Comparison of ENCODE assay signal across 13 cellular contexts in genomic region chr12:5096241-5096880, GRCh38. TPM values are rescaled to one million over a fixed set of nuclear protein-coding genes. Genes with fewer than 3 reads are reported as not detected.
DNase-seq lines count a peak whose midpoint lies in the region; ATAC-seq and TF ChIP-seq lines count a peak whose summit lies in the region.
"Had no signal": no experiment of that assay in that cellular context is flagged by ENCODE, and none has a peak within 500 bp of the region (broad histone marks: within the 10 kb centered on the region; RNA-seq: fewer than 3 reads in every experiment).

No MANE protein-coding gene starts in this region.

- H3K27me3 ChIP-seq in fibroblast of lung (ENCODE audit: control insufficient read depth, insufficient read depth, low read length) = no peaks in the 10 kb centered on the region
- H3K27me3 ChIP-seq: BE2C had no signal

- no peak overlapping the region for H3K4me2 ChIP-seq in fibroblast of lung (ENCODE audit: extremely low read depth, insufficient read depth, low read length)

- CTCF ChIA-PET in RWPE1 (lab: Yijun Ruan, JAX) = interaction anchor here (0.5 kb wide), 1 partner anchor 233 kb away, joined by 5 read pairs; no protein-coding TSS in a partner anchor

- no peaks in the 10 kb centered on the region for H3K9me3 ChIP-seq in fibroblast of lung (ENCODE audit: control insufficient read depth, insufficient read depth, low read depth, low read length)
- H3K9me3 ChIP-seq: BE2C had no signal

- DNase-seq in left ventricle myocardium superior = no peak
- DNase-seq in Right ventricle myocardium superior = no peak
- peak; percentile 9 for DNase-seq in RWPE1 (ENCODE audit: low spot score)
- peak; percentile 74 to 81 for DNase-seq in fibroblast of lung (ENCODE audit: low read depth in 2 of 2)
- DNase-seq in activated T-cell treated with anti-CD3 and anti-CD28 coated beads, Interleukin-2, amount 50 U/mL, for 48 hours = no peak
- DNase-seq in Kasumi-1 (lab: John Stamatoyannopoulos, UW) = no peak
- no peak for DNase-seq in KG1 (lab: John Stamatoyannopoulos, UW)
- DNase-seq: BE2C; NCI-H774; stimulated activated CD4-positive, alpha-beta T cell treated with anti-CD3 and anti-CD28 coated beads, Interleukin-4, amount 100 ng/mL, for 1 hour; T-helper 17 cell had no signal

- H3K4me1 ChIP-seq in fibroblast of lung (ENCODE audit: control insufficient read depth, extremely low read depth, insufficient read depth, low read length) = peaks cover 10% of the 10 kb centered on the region
- H3K4me1 ChIP-seq: BE2C had no signal

- intact Hi-C loops in left ventricle myocardium superior (cut with micrococcal nuclease) = no loop called here
- intact Hi-C loops in Right ventricle myocardium superior (cut with DNase I) = loop anchor here (5.0 kb wide), 1 partner anchor 346 kb away; no protein-coding TSS in a partner anchor

- TF ChIP-seq CTCF in RWPE1 (conservative IDR thresholded peaks at IDR 0.05; ENCODE audit: low read depth) (no peak), fibroblast of lung (conservative IDR thresholded peaks at IDR 0.05 in 1 of 2, IDR thresholded peaks at IDR 0.05 in 1 of 2; ENCODE audit: low read depth in 1 of 2, low read length in 2 of 2) (peak; percentile 12 to 22)

- H3K9ac ChIP-seq in fibroblast of lung (ENCODE audit: insufficient read depth, low read length) = no peak overlapping the region

- POLR2A ChIA-PET in RWPE1 (lab: Yijun Ruan, JAX; ENCODE audit: low non-redundant PET) = no interaction called here

- ATAC-seq in left ventricle myocardium superior (peak; percentile 24), Right ventricle myocardium superior (ENCODE audit: poor library complexity) (no peak), HG03108 (IDR thresholded peaks at IDR 0.05; ENCODE audit: unreplicated experiment) (no peak)
- ATAC-seq: T-helper 17 cell had no signal

- H3K27ac ChIP-seq in RWPE1 = no peak overlapping the region
- H3K27ac ChIP-seq in fibroblast of lung (ENCODE audit: insufficient read depth, low read length) = no peak overlapping the region

- no peak overlapping the region for H3K4me3 ChIP-seq in fibroblast of lung (replicated peaks in 1 of 4; ENCODE audit: control extremely low read depth in 1 of 4, insufficient read depth in 1 of 4, low read depth in 3 of 4, low read length in 4 of 4)

- H4K20me1 ChIP-seq in fibroblast of lung (ENCODE audit: control insufficient read depth, extremely low read depth, insufficient read depth, low read length) = no peaks in the 10 kb centered on the region

- H2AFZ ChIP-seq in fibroblast of lung (ENCODE audit: low read length) = no peak overlapping the region

- H3K79me2 ChIP-seq in fibroblast of lung (ENCODE audit: control insufficient read depth, insufficient read depth, low read length) = no peaks in the 10 kb centered on the region

- no peaks in the 10 kb centered on the region for H3K36me3 ChIP-seq in fibroblast of lung (ENCODE audit: control insufficient read depth, insufficient read depth, low read length)
- H3K36me3 ChIP-seq: BE2C had no signal

RNA-seq across cellular contexts. Expression of gene KCNA5, which starts 52.7 kb away (rescaled TPM):
- total RNA-seq in left ventricle myocardium superior (2.2 TPM), Right ventricle myocardium superior (3.1 TPM), fibroblast of lung (not detected in 2 replicates)
- not detected in 2 replicates for polyA plus RNA-seq in fibroblast of lung
- polyA plus RNA-seq in fibroblast of lung (2012) = not detected in 2 replicates
- not detected in 2 replicates for polyA minus RNA-seq in fibroblast of lung (ENCODE audit: low replicate concordance)
- total RNA-seq: osteoblast, T-helper 17 cell had no signal

Comparison
In these comparisons a context has a peak if more than half of its experiments do, and no peak if none do; other contexts are left out.
1. DNase-seq: peak in RWPE1 (single experiment) and fibroblast of lung (2 of 2); none in left ventricle myocardium superior (single experiment), Right ventricle myocardium superior (single experiment), activated T-cell treated with anti-CD3 and anti-CD28 coated beads, Interleukin-2, amount 50 U/mL, for 48 hours (0 of 2), Kasumi-1 (0 of 2) and KG1 (single experiment).